In genomic region chr18:32349728-32350395, GRCh38 we compare ENCODE assay signal across 10 cellular contexts.
DNase-seq lines count a peak whose midpoint lies in the region; ATAC-seq and TF ChIP-seq lines count a peak whose summit lies in the region.
"Had no signal": no experiment of that assay in that cellular context is flagged by ENCODE, and none has a peak within 500 bp of the region (broad histone marks: within the 10 kb centered on the region; RNA-seq: fewer than 3 reads in every experiment).

No MANE protein-coding gene starts in this region.

- TF ChIP-seq CTCF in HEK293 (tag by site-specific recombination; IDR thresholded peaks at IDR 0.05) = no peak
- no peak for TF ChIP-seq CTCF in stomach (IDR thresholded peaks at IDR 0.05)

- POLR2A ChIA-PET in HEK293 (lab: Yijun Ruan, JAX) = interaction anchor here (1.1 to 1.2 kb wide), 2 partner anchors 23 to 121 kb away, joined by 3 to 4 read pairs; partner anchors contain the start of gene GAREM1

- CTCF ChIA-PET in HEK293 (lab: Yijun Ruan, JAX) = interaction anchor here (0.9 to 1.5 kb wide), 4 partner anchors 73 to 200 kb away, joined by 3 to 11 read pairs (median 3); partner anchors contain the start of gene GAREM1

- H3K9me3 ChIP-seq in HEK293 (ENCODE audit: control insufficient read depth, insufficient read depth, low read depth, low read length) (no peaks in the 10 kb centered on the region), stomach (no peaks in the 10 kb centered on the region)

- DNase-seq in amniotic stem cell (lab: John Stamatoyannopoulos, UW) (peak; percentile 83), hypothalamus (lab: John Stamatoyannopoulos, UW) (peak in 27 of 51 donors; percentile 4 to 65 (median 33)), stomach (peak; percentile 72), NCI-H524 (lab: John Stamatoyannopoulos, UW) (no peak), NCI-H2107 treated with DMSO at 0.1 percent for 48 hours (lab: John Stamatoyannopoulos, UW; ENCODE audit: unreplicated experiment) (no peak)

- H3K36me3 ChIP-seq in HEK293 (ENCODE audit: control insufficient read depth in 2 of 2, insufficient read depth in 1 of 2, low read length in 2 of 2) (no peaks in the 10 kb centered on the region), stomach (no peaks in the 10 kb centered on the region)

- no peaks in the 10 kb centered on the region for H3K27me3 ChIP-seq in stomach

- WGBS in stomach, 5 donors = 9 to 17% (median 15%) methylated on average over 4 of the region's 4 CpGs

- H3K27ac ChIP-seq in HEK293 (ENCODE audit: extremely low read depth, low read depth, low read length) (no peak overlapping the region), stomach (peak overlapping the region; percentile 21 to 71 (median 67))
- H3K27ac ChIP-seq: KMS-11, parathyroid adenoma had no signal

- no peak for TF ChIP-seq POLR2A in stomach (IDR thresholded peaks at IDR 0.05)

- ATAC-seq in GM19467 (IDR thresholded peaks at IDR 0.05; ENCODE audit: unreplicated experiment) (no peak), HG03039 (IDR thresholded peaks at IDR 0.05; ENCODE audit: unreplicated experiment) (no peak)

- no peak for TF ChIP-seq EP300 in stomach (IDR thresholded peaks at IDR 0.05)

- no peak overlapping the region for H3K4me3 ChIP-seq in HEK293 (ENCODE audit: low read depth, low read length)
- H3K4me3 ChIP-seq in stomach = no peak overlapping the region

- intact Hi-C loops in stomach (cut with DNase I; ENCODE audit: low total_unique reads) = no loop called here

- H3K4me1 ChIP-seq in HEK293 (ENCODE audit: control insufficient read depth, insufficient read depth, low read length) (no peaks in the 10 kb centered on the region), stomach (peaks cover 14 to 57% (median 37%) of the 10 kb centered on the region in 4 donors)
- H3K4me1 ChIP-seq: parathyroid adenoma had no signal

TF ChIP-seq in HEK293, 187 proteins besides CTCF, POLR2A, EP300 and RAD21 (continues in another document):
- peak; percentile 90 for TF ChIP-seq PRDM1 (tag by site-specific recombination; IDR thresholded peaks at IDR 0.05)
- peak; percentile 82; the same call in 1 of the 2 replicates for TF ChIP-seq ZNF660 (tag by site-specific recombination; IDR thresholded peaks at IDR 0.05)
- no peak for TF ChIP-seq ZNF785 (tag by site-specific recombination; IDR thresholded peaks at IDR 0.05)
- TF ChIP-seq, protein P1, sequence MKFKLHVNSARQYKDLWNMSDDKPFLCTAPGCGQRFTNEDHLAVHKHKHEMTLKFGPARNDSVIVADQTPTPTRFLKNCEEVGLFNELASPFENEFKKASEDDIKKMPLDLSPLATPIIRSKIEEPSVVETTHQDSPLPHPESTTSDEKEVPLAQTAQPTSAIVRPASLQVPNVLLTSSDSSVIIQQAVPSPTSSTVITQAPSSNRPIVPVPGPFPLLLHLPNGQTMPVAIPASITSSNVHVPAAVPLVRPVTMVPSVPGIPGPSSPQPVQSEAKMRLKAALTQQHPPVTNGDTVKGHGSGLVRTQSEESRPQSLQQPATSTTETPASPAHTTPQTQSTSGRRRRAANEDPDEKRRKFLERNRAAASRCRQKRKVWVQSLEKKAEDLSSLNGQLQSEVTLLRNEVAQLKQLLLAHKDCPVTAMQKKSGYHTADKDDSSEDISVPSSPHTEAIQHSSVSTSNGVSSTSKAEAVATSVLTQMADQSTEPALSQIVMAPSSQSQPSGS (tag by site-specific recombination; IDR thresholded peaks at IDR 0.05; ENCODE audit: low read depth) = peak; percentile 56; the same call in 1 of the 2 replicates
- TF ChIP-seq ZNF175 (tag by site-specific recombination; IDR thresholded peaks at IDR 0.05) = no peak
- TF ChIP-seq PRDM6 (tag by site-specific recombination; IDR thresholded peaks at IDR 0.05) = peak; percentile 89
- TF ChIP-seq ZNF366 (tag by site-specific recombination; conservative IDR thresholded peaks at IDR 0.05) = peak; percentile 62
- no peak for TF ChIP-seq KLF8 (tag by site-specific recombination; IDR thresholded peaks at IDR 0.05)
- no peak for TF ChIP-seq ZNF416 (tag by site-specific recombination; IDR thresholded peaks at IDR 0.05)
- peak; percentile 70 for TF ChIP-seq SP7 (tag by site-specific recombination; IDR thresholded peaks at IDR 0.05)
- TF ChIP-seq GLIS1 (tag by site-specific recombination; IDR thresholded peaks at IDR 0.05) = 0 out of 2 replicates have a peak, but pooled peaks have one; percentile 16
- TF ChIP-seq ZNF596 (tag by site-specific recombination; IDR thresholded peaks at IDR 0.05) = peak; percentile 7; the same call in 1 of the 2 replicates
- 0 out of 2 replicates have a peak, but pooled peaks have one; percentile 20 for TF ChIP-seq ZNF600 (tag by site-specific recombination; IDR thresholded peaks at IDR 0.05)
- no peak for TF ChIP-seq ZNF274 (IDR thresholded peaks at IDR 0.05; ENCODE audit: low read length)
- no peak for TF ChIP-seq ZNF274 (tag by site-specific recombination; IDR thresholded peaks at IDR 0.05; ENCODE audit: borderline replicate concordance)
- peak; percentile 53; the same call in 1 of the 2 replicates for TF ChIP-seq TSHZ1 (tag by site-specific recombination; IDR thresholded peaks at IDR 0.05; ENCODE audit: borderline replicate concordance)
- peak; percentile 76 for TF ChIP-seq ZNF629 (tag by site-specific recombination; IDR thresholded peaks at IDR 0.05)
- TF ChIP-seq, protein P2, sequence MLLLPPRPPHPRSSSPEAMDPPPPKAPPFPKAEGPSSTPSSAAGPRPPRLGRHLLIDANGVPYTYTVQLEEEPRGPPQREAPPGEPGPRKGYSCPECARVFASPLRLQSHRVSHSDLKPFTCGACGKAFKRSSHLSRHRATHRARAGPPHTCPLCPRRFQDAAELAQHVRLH (tag by site-specific recombination; IDR thresholded peaks at IDR 0.05) = no peak
- 0 out of 2 replicates have a peak, but pooled peaks have one; percentile 9 for TF ChIP-seq ZNF513 (tag by site-specific recombination; IDR thresholded peaks at IDR 0.05)
- TF ChIP-seq ZNF157 (tag by site-specific recombination; IDR thresholded peaks at IDR 0.05) = no peak
- 0 out of 2 replicates have a peak, but pooled peaks have one; percentile 24 for TF ChIP-seq ZNF843 (tag by site-specific recombination; IDR thresholded peaks at IDR 0.05)
- TF ChIP-seq TRIM28 (IDR thresholded peaks at IDR 0.05; ENCODE audit: borderline replicate concordance, low read length) = peak; percentile 90; the same call in 1 of the 2 replicates

Comparison
In these comparisons a context has a peak if more than half of its experiments do, and no peak if none do; other contexts are left out.
1. DNase-seq: peak in amniotic stem cell (single experiment), hypothalamus (27 of 51) and stomach (single experiment); none in NCI-H524 (0 of 2) and NCI-H2107 treated with DMSO at 0.1 percent for 48 hours (single experiment).